ENCODE assay signal across 8 cellular contexts in the genomic region with DNA sequence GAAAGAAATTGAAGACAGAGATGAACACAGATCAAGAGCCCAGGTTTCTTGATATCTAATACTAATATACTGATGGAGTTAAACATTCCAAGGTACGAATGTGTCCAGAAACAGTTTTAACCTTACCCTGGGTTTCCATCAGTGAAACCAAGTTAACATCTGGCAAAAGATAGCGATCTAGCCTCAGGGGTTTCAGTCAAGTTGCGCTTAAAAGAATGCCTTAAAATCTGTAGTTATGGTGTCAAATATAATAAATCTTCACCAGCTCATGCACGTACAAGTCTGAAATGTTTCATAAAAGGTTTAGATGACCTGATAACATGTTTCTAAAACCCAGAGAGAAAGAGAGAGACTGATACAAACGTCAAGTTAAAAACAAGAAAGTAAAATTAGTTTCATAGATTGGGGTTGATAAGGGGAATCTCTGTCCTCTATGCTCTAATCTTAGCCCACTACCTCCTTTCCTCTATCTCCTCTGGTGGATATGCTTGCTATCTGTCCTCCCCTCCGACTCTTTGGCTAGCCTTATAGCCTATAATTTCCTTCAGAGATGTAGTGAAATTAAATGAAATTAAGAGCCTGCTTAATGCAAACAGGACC. TPM values are rescaled to one million over a fixed set of nuclear protein-coding genes. Genes with fewer than 3 reads are reported as not detected.
A peak's percentile ranks its signal among the peaks of the same experiment; 100 is the strongest.
DNase-seq lines count a peak whose midpoint lies in the region; ATAC-seq and TF ChIP-seq lines count a peak whose summit lies in the region.

No MANE protein-coding gene starts in this region.

- H3K27ac Mint-ChIP-seq in endothelial cell (ENCODE audit: unreplicated experiment): peak overlapping the region; percentile 99

- no peaks in the 10 kb centered on the region for H3K9me3 ChIP-seq in SJSA1 (replicated peaks)
- H3K9me3 ChIP-seq in sigmoid colon: no peaks in the 10 kb centered on the region

- H3K27me3 Mint-ChIP-seq in endothelial cell (ENCODE audit: unreplicated experiment): peaks cover 12% of the 10 kb centered on the region

- H3K4me1 ChIP-seq in SJSA1 (replicated peaks) (peaks cover 16% of the 10 kb centered on the region), sigmoid colon (peaks cover 0 to 23% (median 14%) of the 10 kb centered on the region in 4 donors)

- DNase-seq in EH (ENCODE audit: low read depth) (peak; percentile 77), SJSA1 (ENCODE audit: low read depth in 1 of 2, low spot score in 2 of 2) (no peak), endothelial cell (ENCODE audit: low spot score) (no peak), sigmoid colon (no peak), putamen (ENCODE audit: low spot score) (no peak), DMS79 (lab: John Stamatoyannopoulos, UW) (no peak), COLO668 (lab: John Stamatoyannopoulos, UW; ENCODE audit: unreplicated experiment) (no peak)

- peaks cover 9% of the 10 kb centered on the region for H3K36me3 Mint-ChIP-seq in endothelial cell (ENCODE audit: low read depth, unreplicated experiment)

- no peak for TF ChIP-seq EP300 in sigmoid colon (IDR thresholded peaks at IDR 0.05)

- intact Hi-C loops in sigmoid colon (cut with DNase I): loop anchor here (1.0 to 5.0 kb wide), 5 partner anchors 16 to 128 kb away; partner anchors contain the start of gene TMED10

- ATAC-seq in GM19452 (IDR thresholded peaks at IDR 0.05; ENCODE audit: unreplicated experiment): no peak

- TF ChIP-seq POLR2A in sigmoid colon (IDR thresholded peaks at IDR 0.05): no peak

- H3K4me3 Mint-ChIP-seq in endothelial cell (ENCODE audit: unreplicated experiment): peak overlapping the region; percentile 89

- H3K9me3 Mint-ChIP-seq in endothelial cell (ENCODE audit: unreplicated experiment): no peaks in the 10 kb centered on the region

- H3K27me3 ChIP-seq in SJSA1 (replicated peaks): no peaks in the 10 kb centered on the region
- no peaks in the 10 kb centered on the region for H3K27me3 ChIP-seq in sigmoid colon

- H3K4me1 Mint-ChIP-seq in endothelial cell (ENCODE audit: unreplicated experiment): peaks cover 24% of the 10 kb centered on the region

- TF ChIP-seq CTCF in endothelial cell (IDR thresholded peaks at IDR 0.05; ENCODE audit: unreplicated experiment): no peak
- TF ChIP-seq CTCF in sigmoid colon (IDR thresholded peaks at IDR 0.05): no peak

- H3K36me3 ChIP-seq in SJSA1: no peaks in the 10 kb centered on the region
- H3K36me3 ChIP-seq in sigmoid colon: no peaks in the 10 kb centered on the region

- 61 to 71% methylated on average over 6 of the region's 6 CpGs for WGBS in sigmoid colon, 2 donors

- peak overlapping the region; percentile 97 for H3K27ac ChIP-seq in SJSA1
- H3K27ac ChIP-seq in sigmoid colon: peak overlapping the region; percentile 87 to 98 (median 92)

- H3K4me3 ChIP-seq in SJSA1 (no peak overlapping the region), sigmoid colon (peak overlapping the region in 2 of 4 donors; percentile 49 to 51)

RNA-seq across cellular contexts. Expression of gene FOS, which starts 18.6 kb away (rescaled TPM):
- 6.6 and 7.9 TPM in 2 replicates for total RNA-seq in SJSA1 (2014; rRNA removed; shearing (Covaris generic))
- 41.5 TPM for total RNA-seq in endothelial cell (ENCODE audit: unreplicated experiment)
- 1,000 to 10,000 TPM in 1 of 4 donors, 100 to 1,000 TPM in 3; 172 to 1,048 (median 650) TPM for total RNA-seq in sigmoid colon
- polyA plus RNA-seq in sigmoid colon: 100 to 1,000 TPM; 108 to 374 (median 306) TPM
